8 cellular contexts compared by ENCODE assay signal in the genomic region with DNA sequence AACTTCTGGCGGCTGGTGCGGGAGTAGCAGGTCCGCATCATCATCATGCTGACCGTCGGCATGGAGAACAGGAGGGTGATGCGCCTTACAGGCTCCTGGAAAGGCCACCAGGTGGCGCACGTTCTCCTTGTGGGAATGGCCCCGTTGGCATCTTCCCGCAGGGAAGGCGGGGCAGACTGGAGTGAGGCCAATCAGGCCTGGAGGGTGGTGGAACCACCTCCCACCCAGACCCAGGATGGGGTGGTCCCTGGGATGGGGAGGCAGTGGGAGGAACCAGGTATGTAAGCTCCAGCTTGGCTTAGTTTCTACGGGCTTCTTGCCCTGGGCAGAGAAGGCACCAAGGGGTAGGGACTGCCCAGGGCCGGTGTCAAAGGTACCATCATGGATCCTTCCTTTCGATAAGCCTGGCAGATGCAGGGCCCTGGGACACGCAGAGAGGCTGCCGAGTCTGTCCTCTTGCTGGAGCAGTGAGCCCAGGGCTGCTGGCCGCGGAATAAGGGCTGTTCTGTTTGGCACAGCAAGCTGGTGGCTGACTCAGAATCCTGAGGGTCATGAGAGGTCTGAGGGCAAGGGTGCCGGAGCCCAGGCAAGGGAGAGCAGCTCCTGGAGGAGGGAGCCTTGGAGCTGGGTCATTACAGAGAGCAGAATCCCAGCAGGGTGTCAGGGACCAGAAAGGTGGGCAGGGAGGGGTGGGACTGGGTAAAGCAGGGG. TPM values are rescaled to one million over a fixed set of nuclear protein-coding genes. Genes with fewer than 3 reads are reported as not detected.
DNase-seq lines count a peak whose midpoint lies in the region; ATAC-seq and TF ChIP-seq lines count a peak whose summit lies in the region.

No MANE protein-coding gene starts in this region.

- no peaks in the 10 kb centered on the region for H3K79me2 ChIP-seq in ACC112 (ENCODE audit: control insufficient read depth, insufficient read depth, low read length, unreplicated experiment)

- H3K27me3 ChIP-seq in ACC112 (ENCODE audit: insufficient read depth, low read length), result peaks cover 11% of the 10 kb centered on the region; the same call in 1 of the 2 replicates
- no peaks in the 10 kb centered on the region for H3K27me3 ChIP-seq in right cardiac atrium (ENCODE audit: control insufficient read depth, insufficient read depth)

- no peaks in the 10 kb centered on the region for H3K9me3 ChIP-seq in right cardiac atrium (ENCODE audit: control insufficient read depth, low read length)

- peaks cover 7% of the 10 kb centered on the region for H3K4me1 ChIP-seq in ACC112 (ENCODE audit: control insufficient read depth, insufficient read depth, low read length, unreplicated experiment)
- no peaks in the 10 kb centered on the region for H3K4me1 ChIP-seq in right cardiac atrium (ENCODE audit: control insufficient read depth, insufficient read depth, low read length)

- WGBS in right cardiac atrium, result 15% methylated on average over 19 of the region's 19 CpGs

- ATAC-seq in GM18868 (IDR thresholded peaks at IDR 0.05; ENCODE audit: unreplicated experiment) (peak; percentile 49), right cardiac atrium (peak; percentile 59 to 73), GM21528 (IDR thresholded peaks at IDR 0.05; ENCODE audit: low FRiP score, unreplicated experiment) (no peak)

- peak overlapping the region; percentile 2; the same call in 1 of the 2 replicates for H3K4me3 ChIP-seq in ACC112 (ENCODE audit: low read depth, low read length)
- H3K4me3 ChIP-seq in right cardiac atrium (ENCODE audit: low read length), result no peak overlapping the region
- H3K4me3 ChIP-seq in retinal pigment epithelial cell (ENCODE audit: low read length), result no peak overlapping the region

- DNase-seq in NCI-H146 (lab: John Stamatoyannopoulos, UW) (peak; percentile 92), T-helper 2 cell (peak; percentile 36 to 66 (median 60)), anterior cingulate cortex (lab: John Stamatoyannopoulos, UW) (peak in 55 of 58 donors; percentile 8 to 87 (median 53)), right cardiac atrium (peak; percentile 82 to 94 (median 92)), retinal pigment epithelial cell (ENCODE audit: low read depth) (peak; percentile 58)

- no peak overlapping the region for H2AFZ ChIP-seq in ACC112 (ENCODE audit: low read length, unreplicated experiment)

- peak; percentile 92 for TF ChIP-seq CTCF in retinal pigment epithelial cell (conservative IDR thresholded peaks at IDR 0.05; ENCODE audit: low read depth, low read length)

- no peak overlapping the region for H3K27ac ChIP-seq in ACC112 (ENCODE audit: low read depth, low read length)
- no peak overlapping the region for H3K27ac ChIP-seq in right cardiac atrium (ENCODE audit: low read length)

- intact Hi-C loops in right cardiac atrium (cut with DNase I), result loop anchor here in 3 of 4 donors (5.0 to 10.0 kb wide), 4 partner anchors 132 to 532 kb away; partner anchors contain the start of gene SYT2 (in 1 of the 3)

- no peaks in the 10 kb centered on the region for H3K36me3 ChIP-seq in ACC112 (ENCODE audit: insufficient read depth, low read length)

RNA-seq across cellular contexts. Expression of gene LGR6, which starts 8.7 kb away (rescaled TPM):
- total RNA-seq in right cardiac atrium, result 10 to 100 TPM; 22.4 to 52.7 (median 35.8) TPM
- polyA plus RNA-seq in right cardiac atrium, result 22.5 TPM

RNA-seq across cellular contexts. Expression of gene PTPN7, which starts 24.5 kb away (rescaled TPM):
- total RNA-seq in right cardiac atrium, result 1 to 10 TPM in 1 of 4 donors, under 1 TPM in 3; 0.28 to 1.7 (median 0.66) TPM
- 0.29 TPM for polyA plus RNA-seq in right cardiac atrium

RNA-seq across cellular contexts. Expression of gene ARL8A, which starts 40.4 kb away (rescaled TPM):
- total RNA-seq in right cardiac atrium, result 10 to 100 TPM; 60.9 to 75.3 (median 66.7) TPM
- 32.0 TPM for polyA plus RNA-seq in right cardiac atrium
